In the genomic region with DNA sequence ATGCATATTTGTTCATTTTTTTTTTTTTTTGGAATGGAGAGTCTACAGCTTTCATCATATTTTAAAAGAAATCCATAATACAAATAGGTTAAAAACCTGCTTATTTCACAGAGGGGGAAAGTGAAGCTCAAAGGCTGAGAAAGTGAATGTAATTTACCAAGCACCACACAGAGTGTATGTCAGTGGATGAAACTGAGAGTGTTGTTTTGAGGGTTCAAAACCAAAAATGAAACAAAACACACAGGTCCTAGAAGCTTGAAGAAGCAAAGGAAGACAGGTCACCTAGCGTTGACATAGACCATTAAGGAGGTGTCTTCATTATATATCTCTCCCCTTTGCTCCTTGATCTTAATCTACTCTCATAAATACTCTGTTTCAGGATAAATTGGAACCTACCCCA, we compare ENCODE assay signal across 1 cellular context.
TF ChIP-seq lines count a peak whose summit lies in the region.

No MANE protein-coding gene starts in this region.

TF ChIP-seq in GM12878, 131 proteins besides CTCF, POLR2A, EP300 and RAD21 (continued from another document):
- TF ChIP-seq, protein P1, sequence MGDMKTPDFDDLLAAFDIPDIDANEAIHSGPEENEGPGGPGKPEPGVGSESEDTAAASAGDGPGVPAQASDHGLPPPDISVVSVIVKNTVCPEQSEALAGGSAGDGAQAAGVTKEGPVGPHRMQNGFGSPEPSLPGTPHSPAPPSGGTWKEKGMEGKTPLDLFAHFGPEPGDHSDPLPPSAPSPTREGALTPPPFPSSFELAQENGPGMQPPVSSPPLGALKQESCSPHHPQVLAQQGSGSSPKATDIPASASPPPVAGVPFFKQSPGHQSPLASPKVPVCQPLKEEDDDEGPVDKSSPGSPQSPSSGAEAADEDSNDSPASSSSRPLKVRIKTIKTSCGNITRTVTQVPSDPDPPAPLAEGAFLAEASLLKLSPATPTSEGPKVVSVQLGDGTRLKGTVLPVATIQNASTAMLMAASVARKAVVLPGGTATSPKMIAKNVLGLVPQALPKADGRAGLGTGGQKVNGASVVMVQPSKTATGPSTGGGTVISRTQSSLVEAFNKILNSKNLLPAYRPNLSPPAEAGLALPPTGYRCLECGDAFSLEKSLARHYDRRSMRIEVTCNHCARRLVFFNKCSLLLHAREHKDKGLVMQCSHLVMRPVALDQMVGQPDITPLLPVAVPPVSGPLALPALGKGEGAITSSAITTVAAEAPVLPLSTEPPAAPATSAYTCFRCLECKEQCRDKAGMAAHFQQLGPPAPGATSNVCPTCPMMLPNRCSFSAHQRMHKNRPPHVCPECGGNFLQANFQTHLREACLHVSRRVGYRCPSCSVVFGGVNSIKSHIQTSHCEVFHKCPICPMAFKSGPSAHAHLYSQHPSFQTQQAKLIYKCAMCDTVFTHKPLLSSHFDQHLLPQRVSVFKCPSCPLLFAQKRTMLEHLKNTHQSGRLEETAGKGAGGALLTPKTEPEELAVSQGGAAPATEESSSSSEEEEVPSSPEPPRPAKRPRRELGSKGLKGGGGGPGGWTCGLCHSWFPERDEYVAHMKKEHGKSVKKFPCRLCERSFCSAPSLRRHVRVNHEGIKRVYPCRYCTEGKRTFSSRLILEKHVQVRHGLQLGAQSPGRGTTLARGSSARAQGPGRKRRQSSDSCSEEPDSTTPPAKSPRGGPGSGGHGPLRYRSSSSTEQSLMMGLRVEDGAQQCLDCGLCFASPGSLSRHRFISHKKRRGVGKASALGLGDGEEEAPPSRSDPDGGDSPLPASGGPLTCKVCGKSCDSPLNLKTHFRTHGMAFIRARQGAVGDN (IDR thresholded peaks at IDR 0.05), result peak; percentile 35; the same call in 1 of the 2 replicates
- TF ChIP-seq SREBF2 (IDR thresholded peaks at IDR 0.05; ENCODE audit: low read length) (no peak), CEBPB (IDR thresholded peaks at IDR 0.05; ENCODE audit: borderline replicate concordance in 1 of 2, low read depth in 2 of 2, low read length in 2 of 2) (no peak), RUNX3 (IDR thresholded peaks at IDR 0.05; ENCODE audit: low read length) (0 out of 2 replicates have a peak, but pooled peaks have one; percentile 25), ESRRA (IDR thresholded peaks at IDR 0.05; ENCODE audit: low read length) (no peak), ZZZ3 (IDR thresholded peaks at IDR 0.05; ENCODE audit: control insufficient read depth, insufficient read length, low read depth) (no peak), RELA (IDR thresholded peaks at IDR 0.05; ENCODE audit: borderline replicate concordance, partially characterized antibody) (no peak), FOS (IDR thresholded peaks at IDR 0.05; ENCODE audit: borderline replicate concordance, extremely low read depth, insufficient read length) (no peak), FOXK2 (IDR thresholded peaks at IDR 0.05) (peak; percentile 15; the same call in 1 of the 2 replicates), ATF7 (IDR thresholded peaks at IDR 0.05; ENCODE audit: low read depth) (no peak), REST (IDR thresholded peaks at IDR 0.05; ENCODE audit: low read depth, low read length) (no peak), SMAD1 (IDR thresholded peaks at IDR 0.05; ENCODE audit: low read depth, partially characterized antibody) (no peak), BRCA1 (IDR thresholded peaks at IDR 0.05; ENCODE audit: low read depth, low read length) (no peak), ZNF24 (IDR thresholded peaks at IDR 0.05) (no peak)
